Comparison of ENCODE assay signal across 9 cellular contexts in the genomic region with DNA sequence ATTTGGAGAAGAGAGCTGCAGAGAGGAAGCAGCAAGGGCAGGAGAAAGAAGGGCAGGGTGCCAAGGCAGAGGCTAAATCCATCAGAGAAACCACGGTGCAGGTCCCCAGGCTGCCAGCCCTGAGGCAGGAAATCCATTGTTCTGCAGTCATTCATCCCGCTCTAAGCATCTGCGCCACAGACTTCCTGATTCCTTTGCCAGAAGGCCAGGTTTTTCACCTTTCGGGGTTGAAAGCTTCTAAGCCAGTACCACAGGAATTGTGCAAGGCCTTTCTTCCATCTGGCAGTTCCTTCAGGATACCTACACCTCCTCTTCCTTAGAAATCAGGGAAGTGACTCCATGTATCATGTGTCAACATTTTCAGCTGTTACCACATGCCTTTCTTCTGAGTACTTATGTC. TPM values are rescaled to one million over a fixed set of nuclear protein-coding genes. Genes with fewer than 3 reads are reported as not detected.
DNase-seq lines count a peak whose midpoint lies in the region; FAIRE-seq and TF ChIP-seq lines count a peak whose summit lies in the region.
"Had no signal": no experiment of that assay in that cellular context is flagged by ENCODE, and none has a peak within 500 bp of the region (broad histone marks: within the 10 kb centered on the region; RNA-seq: fewer than 3 reads in every experiment).

No MANE protein-coding gene starts in this region.

- H3K23ac ChIP-seq in H1 (ENCODE audit: insufficient read length) = no peak overlapping the region

- peaks cover 17% of the 10 kb centered on the region for H3K27me3 Mint-ChIP-seq in chondrocyte (ENCODE audit: low read depth)

- H3K9ac ChIP-seq in GM23248 (no peak overlapping the region), H1 (replicated peaks in 1 of 4; ENCODE audit: extremely low read depth in 1 of 4, low read depth in 3 of 4, low read length in 3 of 4) (no peak overlapping the region)

- H3K9me2 ChIP-seq in GM23248 (ENCODE audit: insufficient read depth) = no peaks in the 10 kb centered on the region

- no peak for TF ChIP-seq CTCF in H1 (IDR thresholded peaks at IDR 0.05; ENCODE audit: control extremely low read depth in 1 of 3, insufficient read depth in 1 of 3, low read depth in 1 of 3, low read length in 3 of 3)
- no peak for TF ChIP-seq CTCF in chondrocyte (IDR thresholded peaks at IDR 0.05)

- CTCF ChIA-PET in H1 (lab: Charles Lee; ENCODE audit: partially characterized antibody) = interaction anchor here (1.0 to 1.3 kb wide), 2 partner anchors 9 to 14 kb away, joined by 4 to 7 read pairs; no protein-coding TSS in a partner anchor

- no peak overlapping the region; the same call in 1 of the 2 replicates for H2BK5ac ChIP-seq in H1 (ENCODE audit: low read depth, low read length)

- no peak for TF ChIP-seq EP300 in H1 (IDR thresholded peaks at IDR 0.05; ENCODE audit: borderline replicate concordance in 1 of 2, low read depth in 2 of 2, low read length in 2 of 2)

- H2AK5ac ChIP-seq in H1 (ENCODE audit: low read depth, low read length) = no peak overlapping the region

- H4K20me1 ChIP-seq in GM23248 (ENCODE audit: insufficient read depth) = no peaks in the 10 kb centered on the region
- H4K20me1 ChIP-seq in H1 (replicated peaks in 1 of 2; ENCODE audit: control insufficient read depth in 1 of 2, insufficient read depth in 2 of 2, low read length in 2 of 2) = no peaks in the 10 kb centered on the region

- H3K79me2 ChIP-seq in GM23248 (ENCODE audit: insufficient read depth) (no peaks in the 10 kb centered on the region), H1 (ENCODE audit: control insufficient read depth in 1 of 2, insufficient read depth in 2 of 2, low read length in 2 of 2) (no peaks in the 10 kb centered on the region)

- H2BK20ac ChIP-seq in H1 (ENCODE audit: low read length) = no peak overlapping the region

- H3F3A ChIP-seq in GM23248 (ENCODE audit: insufficient read depth) = no peaks in the 10 kb centered on the region

- no peak overlapping the region for H3K27ac Mint-ChIP-seq in chondrocyte (ENCODE audit: unreplicated experiment)

- WGBS in GM23248 (ENCODE audit: low coverage in 1 of 2, low lambda C conversion rate in 2 of 2, missing lambda C conversion rate in 2 of 2), 2 experiments = 2 to 3% methylated on average over 4 of the region's 4 CpGs
- 37% methylated on average over 4 of the region's 4 CpGs; no CpG with 5 or more reads in 1 of the 2 experiments for WGBS in H1 (ENCODE audit: extremely low coverage in 1 of 2, insufficient coverage in 1 of 2, insufficient read length in 1 of 2, insufficient replicate concordance in 2 of 2, low coverage in 1 of 2, low lambda C conversion rate in 2 of 2, missing lambda C conversion rate in 1 of 2), 2 experiments

- no peaks in the 10 kb centered on the region for H3K36me3 Mint-ChIP-seq in chondrocyte (ENCODE audit: low read depth)

- no peak overlapping the region for H4K5ac ChIP-seq in H1 (ENCODE audit: insufficient read length, low read depth, low read length)

- no peak overlapping the region; the same call in 1 of the 2 replicates for H4K8ac ChIP-seq in H1 (ENCODE audit: extremely low read depth, insufficient read depth, low read length)

- peaks cover 2% of the 10 kb centered on the region for H3K4me1 Mint-ChIP-seq in chondrocyte (ENCODE audit: low read depth)

- TF ChIP-seq RAD21 in H1 (IDR thresholded peaks at IDR 0.05 in 1 of 2, conservative IDR thresholded peaks at IDR 0.05 in 1 of 2; ENCODE audit: low read depth in 2 of 2, low read length in 2 of 2) = no peak

- H3K4me2 ChIP-seq in GM23248 (ENCODE audit: unreplicated experiment) (no peak overlapping the region), H1 (ENCODE audit: insufficient read depth in 1 of 2, low read depth in 2 of 2, low read length in 2 of 2) (no peak overlapping the region)

- no peak overlapping the region for H4K91ac ChIP-seq in H1 (replicated peaks; ENCODE audit: insufficient read length, low read length)

- H3K18ac ChIP-seq in H1 (ENCODE audit: extremely low read depth, low read length) = no peak overlapping the region; the same call in 1 of the 2 replicates

- no peaks in the 10 kb centered on the region; the same call in 1 of the 2 replicates for H3K23me2 ChIP-seq in H1 (ENCODE audit: low read depth, low read length)

- H3K4ac ChIP-seq in H1 (replicated peaks; ENCODE audit: insufficient read length, low read depth, low read length) = no peak overlapping the region

- no peak overlapping the region for H2BK120ac ChIP-seq in H1 (replicated peaks; ENCODE audit: low read depth, low read length)

- no peak overlapping the region for H3K4me3 Mint-ChIP-seq in chondrocyte (ENCODE audit: unreplicated experiment)

- H3K36me3 ChIP-seq in GM23248 (ENCODE audit: low read depth) (no peaks in the 10 kb centered on the region), H1 (ENCODE audit: control insufficient read depth in 2 of 4, insufficient read depth in 4 of 4, low read length in 3 of 4) (no peaks in the 10 kb centered on the region)

- H3K9me3 ChIP-seq in GM23248 (ENCODE audit: low read depth) = no peaks in the 10 kb centered on the region
- H3K9me3 ChIP-seq in H1 (ENCODE audit: insufficient read depth in 2 of 2, low read depth in 1 of 2, low read length in 1 of 2) = no peaks in the 10 kb centered on the region

- POLR2A ChIA-PET in H1 (lab: Charles Lee; ENCODE audit: partially characterized antibody) = no interaction called here

- no peak overlapping the region for H3K56ac ChIP-seq in H1 (replicated peaks; ENCODE audit: insufficient read length, low read depth, low read length)

- H3K9me3 Mint-ChIP-seq in chondrocyte (ENCODE audit: low read depth) = no peaks in the 10 kb centered on the region

- in situ Hi-C loops in GM23248 (cut with MboI) = no loop called here

- no peak overlapping the region for H2AFZ ChIP-seq in GM23248
- H2AFZ ChIP-seq in H1 (ENCODE audit: low read length) = peak overlapping the region; percentile 54; the same call in 1 of the 2 replicates

- H3K4me1 ChIP-seq in GM23248 (ENCODE audit: insufficient read depth) = no peaks in the 10 kb centered on the region
- peaks cover 0 to 5% (median 0%) of the 10 kb centered on the region in 4 experiments; a peak in 2 of 7 replicates for H3K4me1 ChIP-seq in H1 (replicated peaks in 1 of 4; ENCODE audit: control insufficient read depth in 3 of 4, insufficient read depth in 4 of 4, low read length in 3 of 4)

- no peak for TF ChIP-seq POLR2A in H1 (IDR thresholded peaks at IDR 0.05; ENCODE audit: control extremely low read depth in 1 of 2, low read depth in 2 of 2, low read length in 2 of 2)

- FAIRE-seq in H1 (lab: Jason Lieb, UNC) = no peak

- H3K27ac ChIP-seq in GM23248 (no peak overlapping the region), H1 (ENCODE audit: low read depth, low read length) (no peak overlapping the region)

- no peak overlapping the region for H3K4me3 ChIP-seq in GM23248
- H3K4me3 ChIP-seq in H1 (ENCODE audit: extremely low read depth in 1 of 4, insufficient read depth in 2 of 4, low read depth in 3 of 4, low read length in 4 of 4) = no peak overlapping the region

- H3K79me1 ChIP-seq in H1 (ENCODE audit: low read depth, low read length) = no peaks in the 10 kb centered on the region

- DNase-seq in GM23248 = peak; percentile 5
- DNase-seq in NCI-H510A (lab: John Stamatoyannopoulos, UW) = peak; percentile 12
- DNase-seq in H1 (ENCODE audit: low read depth in 1 of 2, low spot score in 2 of 2) = peak; percentile 27 to 52
- peak; percentile 47 for DNase-seq in myocyte (ENCODE audit: low read depth)
- DNase-seq in chondrocyte (ENCODE audit: low spot score) = no peak
- DNase-seq in activated CD4-positive, alpha-beta T cell treated with anti-CD3 and anti-CD28 coated beads for 4 hours = no peak
- DNase-seq in dedifferentiated amniotic fluid mesenchymal stem cell (ENCODE audit: extremely low spot score) = no peak
- DNase-seq in KG1 (lab: John Stamatoyannopoulos, UW) = no peak
- DNase-seq: GF-D8 had no signal

- H2BK15ac ChIP-seq in H1 (ENCODE audit: low read length) = no peak overlapping the region

- no peak overlapping the region for H3K14ac ChIP-seq in H1 (ENCODE audit: insufficient read length)

- no peak overlapping the region for H2BK12ac ChIP-seq in H1 (ENCODE audit: low read depth, low read length)

- no peaks in the 10 kb centered on the region for H3K27me3 ChIP-seq in GM23248 (replicated peaks; ENCODE audit: insufficient read depth)
- H3K27me3 ChIP-seq in H1 (replicated peaks in 1 of 4; ENCODE audit: control insufficient read depth in 3 of 4, extremely low read depth in 1 of 4, insufficient read depth in 3 of 4, low read length in 3 of 4) = no peaks in the 10 kb centered on the region

TF ChIP-seq in H1, 55 proteins besides CTCF, POLR2A, EP300 and RAD21:
- TF ChIP-seq CREB1 (IDR thresholded peaks at IDR 0.05) (no peak), BRCA1 (IDR thresholded peaks at IDR 0.05; ENCODE audit: low read depth, low read length) (no peak), CEBPB (IDR thresholded peaks at IDR 0.05; ENCODE audit: low read depth, low read length) (peak; percentile 37; the same call in 1 of the 2 replicates)

RNA-seq across cellular contexts. Expression of gene ADGRF5, which starts 45.6 kb away (rescaled TPM):
- 0.13 and 0.65 TPM in 2 replicates for total RNA-seq in GM23248 (2014; rRNA removed; shearing (Covaris generic))
- polyA plus RNA-seq in GM23248 (2016; fragmentation: Nextera tagmentation; extraction: Ambion mirVana) = 0.28 and 0.29 TPM in 2 replicates
- 0.06 TPM in 1 of 2 replicates, not detected in the other for total RNA-seq in H1 (2021; fragmentation: NEBNext Ultra II Directional; extraction: Animal tissue kit (Norgen Biotek cat#: 25700))
- not detected in 2 replicates for polyA plus RNA-seq in H1 (2011; rRNA removed)
- polyA plus RNA-seq in H1 (2011; cell fraction: cytosol; rRNA removed) = not detected
- not detected for polyA plus RNA-seq in H1 (2011; cell fraction: nucleus; rRNA removed)
- polyA plus RNA-seq in H1 (2012, experiment 1 of 2) = 0.03 TPM in 1 of 4 replicates, not detected in the others
- polyA plus RNA-seq in H1 (2012, experiment 2 of 2) = not detected
- 0.02 TPM for polyA plus RNA-seq in H1 (2013, experiment 1 of 2)
- polyA plus RNA-seq in H1 (2013, experiment 2 of 2) = 0.02 TPM
- polyA minus RNA-seq in H1 (2011; rRNA and poly(A)+ RNA removed) = 0.05 TPM in 1 of 2 replicates, not detected in the other
- polyA minus RNA-seq in H1 (2011; cell fraction: cytosol; rRNA and poly(A)+ RNA removed) = not detected
- not detected for polyA minus RNA-seq in H1 (2011; cell fraction: nucleus; rRNA and poly(A)+ RNA removed)
- 0.03 TPM in 1 of 2 replicates, not detected in the other for total RNA-seq in myocyte
- polyA plus RNA-seq in myocyte (2012) = 0.33 TPM
- 0.67 to 0.95 TPM in 2 of 3 replicates, not detected in the other for total RNA-seq in chondrocyte

Comparison
In these comparisons a context has a peak if more than half of its experiments do, and no peak if none do; other contexts are left out.
1. DNase-seq: peak in GM23248 (single experiment), NCI-H510A (single experiment), H1 (2 of 2) and myocyte (single experiment); none in chondrocyte (single experiment), activated CD4-positive, alpha-beta T cell treated with anti-CD3 and anti-CD28 coated beads for 4 hours (0 of 2), dedifferentiated amniotic fluid mesenchymal stem cell (single experiment) and KG1 (single experiment).